8 cellular contexts compared by ENCODE assay signal in the genomic region with DNA sequence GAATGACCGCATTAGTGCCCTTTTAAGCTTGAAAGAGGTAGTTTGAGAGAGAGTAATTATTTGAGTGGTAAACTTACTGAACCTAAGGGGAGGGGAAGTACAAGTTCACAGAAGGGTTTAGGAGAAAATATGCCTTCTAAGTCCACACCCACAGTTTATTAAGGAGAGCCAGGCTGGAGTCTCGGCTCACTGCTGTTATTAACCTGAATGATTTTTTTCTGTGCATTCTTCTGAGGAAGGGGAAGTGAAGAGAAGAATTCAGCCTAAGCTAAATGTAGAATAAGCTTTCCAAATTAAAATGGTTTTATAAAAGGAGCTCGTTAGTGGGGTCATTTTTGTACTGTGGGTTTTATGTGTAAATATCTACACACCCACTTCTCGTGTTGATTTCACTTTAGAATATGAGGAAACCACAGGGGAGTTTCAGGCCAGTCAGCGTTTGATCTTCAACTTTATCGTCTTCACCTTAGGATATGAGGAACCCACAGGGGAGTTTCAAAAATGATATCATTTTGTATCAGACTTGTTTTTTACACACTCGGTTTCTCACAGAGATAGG. TPM values are rescaled to one million over a fixed set of nuclear protein-coding genes. Genes with fewer than 3 reads are reported as not detected.
A peak's percentile ranks its signal among the peaks of the same experiment; 100 is the strongest.
DNase-seq lines count a peak whose midpoint lies in the region; ATAC-seq and TF ChIP-seq lines count a peak whose summit lies in the region.

No MANE protein-coding gene starts in this region.

- H3K4me3 ChIP-seq in trophoblast cell (ENCODE audit: low read depth, low read length): no peak overlapping the region

- H3K4me1 ChIP-seq in trophoblast cell (ENCODE audit: control insufficient read depth in 1 of 2, insufficient read depth in 2 of 2, low read length in 2 of 2): no peaks in the 10 kb centered on the region

- peak; percentile 55 for DNase-seq in activated naive CD4-positive, alpha-beta T cell treated with Interleukin-2 at 50 U/mL for 16 hours
- DNase-seq in activated naive CD4-positive, alpha-beta T cell (lab: John Stamatoyannopoulos, UW): no peak
- peak; percentile 51 for DNase-seq in activated CD4-positive, alpha-beta T cell treated with anti-CD3 and anti-CD28 coated beads for 48 hours
- DNase-seq in epithelial cell of prostate (ENCODE audit: low read depth, low spot score) (no peak), trophoblast cell (peak in 1 of 2 donors; percentile 27), omental fat pad (ENCODE audit: low spot score) (no peak), NCI-H1105 (lab: John Stamatoyannopoulos, UW) (no peak)

- TF ChIP-seq CTCF in omental fat pad (IDR thresholded peaks at IDR 0.05): no peak

- no peak overlapping the region for H3K14ac ChIP-seq in trophoblast cell (ENCODE audit: low read length)

- H4K8ac ChIP-seq in trophoblast cell (ENCODE audit: low read depth, low read length): no peak overlapping the region

- no CpG with 5 or more reads among the region's 7 CpGs for WGBS in trophoblast cell (ENCODE audit: extremely low coverage, insufficient coverage, insufficient read length)

- H2AK5ac ChIP-seq in trophoblast cell (ENCODE audit: low read length): no peak overlapping the region

- H3K27ac ChIP-seq in epithelial cell of prostate: peak overlapping the region; percentile 97
- peak overlapping the region; percentile 92 for H3K27ac ChIP-seq in trophoblast cell (ENCODE audit: low read depth, low read length)

- no peak overlapping the region for H3K9ac ChIP-seq in trophoblast cell (ENCODE audit: low read length)

- H3K4ac ChIP-seq in trophoblast cell (ENCODE audit: low read depth, low read length): no peak overlapping the region

- no peak overlapping the region for H3K23ac ChIP-seq in trophoblast cell (ENCODE audit: low read length)

- H3K27me3 ChIP-seq in trophoblast cell (ENCODE audit: insufficient read depth, low read length): no peaks in the 10 kb centered on the region

- no peak overlapping the region for H2BK5ac ChIP-seq in trophoblast cell (ENCODE audit: low read depth, low read length, poor library complexity)

- H3K36me3 ChIP-seq in trophoblast cell (ENCODE audit: control insufficient read depth in 1 of 2, insufficient read depth in 2 of 2, low read length in 2 of 2): peaks cover 5 to 6% of the 10 kb centered on the region in 2 experiments

- peak overlapping the region; percentile 76 for H3K4me2 ChIP-seq in trophoblast cell (ENCODE audit: low read length)

- no peak overlapping the region for H2BK12ac ChIP-seq in trophoblast cell (ENCODE audit: low read length)

- no peak overlapping the region for H4K12ac ChIP-seq in trophoblast cell (ENCODE audit: low read depth, low read length)

- no peak for ATAC-seq in omental fat pad (ENCODE audit: low FRiP score)
- no peak for ATAC-seq in GM21526 (IDR thresholded peaks at IDR 0.05; ENCODE audit: low FRiP score, unreplicated experiment)

- H2AFZ ChIP-seq in trophoblast cell (ENCODE audit: insufficient read depth, low read length, poor library complexity): no peak overlapping the region

- H3K79me2 ChIP-seq in trophoblast cell (ENCODE audit: control insufficient read depth, insufficient read depth, low read length, poor library complexity): peaks cover 4% of the 10 kb centered on the region

- no peaks in the 10 kb centered on the region for H3K9me3 ChIP-seq in trophoblast cell (ENCODE audit: insufficient read depth, low read depth, low read length)

- H4K91ac ChIP-seq in trophoblast cell (ENCODE audit: low read depth, low read length): no peak overlapping the region

- H2BK120ac ChIP-seq in trophoblast cell (ENCODE audit: insufficient read depth, low read length, poor library complexity): no peak overlapping the region

- peaks cover 9% of the 10 kb centered on the region for H3K79me1 ChIP-seq in trophoblast cell (ENCODE audit: low read length)

- no peak overlapping the region for H3K18ac ChIP-seq in trophoblast cell (ENCODE audit: low read length)

RNA-seq across cellular contexts. Expression of gene WHAMM, which starts 1.5 kb away (rescaled TPM):
- 4.5 and 4.9 TPM in 2 replicates for polyA plus RNA-seq in trophoblast cell (2013)
- 1 to 10 TPM; 7.5 to 9.7 (median 7.9) TPM for total RNA-seq in omental fat pad

RNA-seq across cellular contexts. Expression of gene FSD2, which starts 5.1 kb away (rescaled TPM):
- not detected in 2 replicates for polyA plus RNA-seq in trophoblast cell (2013)
- total RNA-seq in omental fat pad: not detected

Comparison
In these comparisons a context has a peak if more than half of its experiments do, and no peak if none do; other contexts are left out.
1. DNase-seq: peak in activated naive CD4-positive, alpha-beta T cell treated with Interleukin-2 at 50 U/mL for 16 hours (single experiment) and activated CD4-positive, alpha-beta T cell treated with anti-CD3 and anti-CD28 coated beads for 48 hours (single experiment); none in activated naive CD4-positive, alpha-beta T cell (0 of 4), epithelial cell of prostate (single experiment), omental fat pad (single experiment) and NCI-H1105 (single experiment).